In genomic region chr14:105340821-105341408, GRCh38 we compare ENCODE assay signal across 14 cellular contexts. TPM values are rescaled to one million over a fixed set of nuclear protein-coding genes. Genes with fewer than 3 reads are reported as not detected.
DNase-seq lines count a peak whose midpoint lies in the region; ATAC-seq and TF ChIP-seq lines count a peak whose summit lies in the region.
"Had no signal": no experiment of that assay in that cellular context is flagged by ENCODE, and none has a peak within 500 bp of the region (broad histone marks: within the 10 kb centered on the region; RNA-seq: fewer than 3 reads in every experiment).

No MANE protein-coding gene starts in this region.

- H3K4me3 ChIP-seq in Caco-2 (ENCODE audit: low read depth, low read length), result no peak overlapping the region
- H3K4me3 ChIP-seq: prostate gland had no signal

- no peaks in the 10 kb centered on the region for H3K9me3 Mint-ChIP-seq in Caco-2 (ENCODE audit: unreplicated experiment)
- peaks cover 6% of the 10 kb centered on the region for H3K9me3 Mint-ChIP-seq in T-helper 2 cell treated with Interferon-gamma antibody and Interleukin-4, amounts not matched to agents 5 μg/mL and 100 μg/mL, for 36 hours
- H3K9me3 Mint-ChIP-seq: stimulated activated naive CD8-positive, alpha-beta T cell treated with anti-CD3 and anti-CD28 coated beads, Interleukin-15, Interleukin-2, amounts not matched to agents 100 ng/mL and 50 ng/mL, for 24 hours had no signal

- no peaks in the 10 kb centered on the region for H3K4me1 ChIP-seq in Caco-2
- H3K4me1 ChIP-seq: prostate gland had no signal

- H3K9me3 ChIP-seq in Caco-2, result no peaks in the 10 kb centered on the region
- H3K9me3 ChIP-seq: prostate gland had no signal

- DNase-seq in GM03348 (ENCODE audit: low spot score) (peak; percentile 29), Right ventricle myocardium superior (peak; percentile 40), sciatic nerve (ENCODE audit: low spot score) (no peak), Caco-2 (no peak)
- DNase-seq in stimulated activated CD4-positive, alpha-beta T cell treated with anti-CD3 and anti-CD28 coated beads, Interleukin-4, amount 100 ng/mL, for 24 hours, result no peak
- DNase-seq in T-helper 2 cell treated with Interferon-gamma antibody and Interleukin-4, amounts not matched to agents 5 μg/mL and 100 μg/mL, for 36 hours (ENCODE audit: low spot score), result no peak
- DNase-seq: effector memory CD4-positive, alpha-beta T cell; GF-D8; mammary epithelial cell; stimulated activated CD4-positive, alpha-beta T cell treated with anti-CD3 and anti-CD28 coated beads, Interleukin-2, amount 100 ng/mL, for 48 hours had no signal

- peak overlapping the region; percentile 75 for H3K27ac ChIP-seq in angular gyrus (ENCODE audit: low read depth, low read length)
- H3K27ac ChIP-seq: prostate gland had no signal

- H3K27me3 Mint-ChIP-seq in Caco-2 (ENCODE audit: insufficient read depth, unreplicated experiment), result no peaks in the 10 kb centered on the region
- no peaks in the 10 kb centered on the region for H3K27me3 Mint-ChIP-seq in T-helper 2 cell treated with Interferon-gamma antibody and Interleukin-4, amounts not matched to agents 5 μg/mL and 100 μg/mL, for 36 hours (ENCODE audit: low read depth)
- H3K27me3 Mint-ChIP-seq: stimulated activated naive CD8-positive, alpha-beta T cell treated with anti-CD3 and anti-CD28 coated beads, Interleukin-15, Interleukin-2, amounts not matched to agents 100 ng/mL and 50 ng/mL, for 24 hours had no signal

- no peak for TF ChIP-seq CTCF in Caco-2 (IDR thresholded peaks at IDR 0.05; ENCODE audit: insufficient read depth in 1 of 2, low read depth in 1 of 2, low read length in 1 of 2, severe bottlenecking in 1 of 2, unreplicated experiment in 1 of 2)

- no peak overlapping the region for H3K4me3 Mint-ChIP-seq in Caco-2 (ENCODE audit: unreplicated experiment)
- no peak overlapping the region for H3K4me3 Mint-ChIP-seq in T-helper 2 cell treated with Interferon-gamma antibody and Interleukin-4, amounts not matched to agents 5 μg/mL and 100 μg/mL, for 36 hours
- H3K4me3 Mint-ChIP-seq: stimulated activated naive CD8-positive, alpha-beta T cell treated with anti-CD3 and anti-CD28 coated beads, Interleukin-15, Interleukin-2, amounts not matched to agents 100 ng/mL and 50 ng/mL, for 24 hours had no signal

- CTCF ChIA-PET in Caco-2 (lab: Charles Lee), result no interaction called here

- ATAC-seq in Right ventricle myocardium superior (ENCODE audit: poor library complexity), result peak; percentile 30
- peak; percentile 76 for ATAC-seq in sciatic nerve
- ATAC-seq in HG03196 (IDR thresholded peaks at IDR 0.05; ENCODE audit: unreplicated experiment), result no peak

- no peaks in the 10 kb centered on the region for H3K4me1 Mint-ChIP-seq in Caco-2 (ENCODE audit: low read depth, unreplicated experiment)
- H3K4me1 Mint-ChIP-seq in T-helper 2 cell treated with Interferon-gamma antibody and Interleukin-4, amounts not matched to agents 5 μg/mL and 100 μg/mL, for 36 hours (ENCODE audit: low read depth), result no peaks in the 10 kb centered on the region

- POLR2A ChIA-PET in Caco-2 (lab: Charles Lee), result no interaction called here

- H3K27me3 ChIP-seq in Caco-2 (replicated peaks; ENCODE audit: control insufficient read depth, insufficient read depth, low read length), result no peaks in the 10 kb centered on the region

- intact Hi-C loops in Right ventricle myocardium superior (cut with DNase I), result no loop called here
- intact Hi-C loops in sciatic nerve (cut with DNase I), result no loop called here
- intact Hi-C loops in Caco-2 (cut with micrococcal nuclease; ENCODE audit: unreplicated experiment), result no loop called here

- no TSS peak for BruUV-seq in Caco-2 (replicated peaks; lab: Mats Ljungman, UMichigan)

- no peak overlapping the region for H3K27ac Mint-ChIP-seq in Caco-2 (ENCODE audit: unreplicated experiment)
- no peak overlapping the region for H3K27ac Mint-ChIP-seq in T-helper 2 cell treated with Interferon-gamma antibody and Interleukin-4, amounts not matched to agents 5 μg/mL and 100 μg/mL, for 36 hours
- H3K27ac Mint-ChIP-seq: stimulated activated naive CD8-positive, alpha-beta T cell treated with anti-CD3 and anti-CD28 coated beads, Interleukin-15, Interleukin-2, amounts not matched to agents 100 ng/mL and 50 ng/mL, for 24 hours had no signal

- no peaks in the 10 kb centered on the region for H3K36me3 ChIP-seq in Caco-2 (ENCODE audit: control insufficient read depth, insufficient read depth, low read length)
- H3K36me3 ChIP-seq: prostate gland had no signal

- H3K36me3 Mint-ChIP-seq in Caco-2 (ENCODE audit: insufficient read depth, unreplicated experiment), result no peaks in the 10 kb centered on the region
- no peaks in the 10 kb centered on the region for H3K36me3 Mint-ChIP-seq in T-helper 2 cell treated with Interferon-gamma antibody and Interleukin-4, amounts not matched to agents 5 μg/mL and 100 μg/mL, for 36 hours (ENCODE audit: low read depth)

RNA-seq across cellular contexts. Expression of gene PACS2, which starts 26.4 kb away (rescaled TPM):
- 66.8 TPM for total RNA-seq in Right ventricle myocardium superior
- total RNA-seq in sciatic nerve, result 152 TPM
- 58.1 and 60.0 TPM in 2 replicates for total RNA-seq in Caco-2 (2022)

RNA-seq across cellular contexts. Expression of gene BRF1, which starts 40.1 kb away (rescaled TPM):
- total RNA-seq in Right ventricle myocardium superior (17.5 TPM), sciatic nerve (48.4 TPM), Caco-2 (2022) (41.6 and 43.6 TPM in 2 replicates)

RNA-seq across cellular contexts. Expression of gene TEX22, which starts 57.4 kb away (rescaled TPM):
- 1.9 TPM for total RNA-seq in Right ventricle myocardium superior
- 6.0 TPM for total RNA-seq in sciatic nerve
- total RNA-seq in Caco-2 (2022), result 0.86 and 0.91 TPM in 2 replicates

Comparison
In these comparisons a context has a peak if more than half of its experiments do, and no peak if none do; other contexts are left out.
1. DNase-seq: peak in GM03348 (single experiment) and Right ventricle myocardium superior (single experiment); none in sciatic nerve (single experiment), stimulated activated CD4-positive, alpha-beta T cell treated with anti-CD3 and anti-CD28 coated beads, Interleukin-4, amount 100 ng/mL, for 24 hours (single experiment), Caco-2 (0 of 2) and T-helper 2 cell treated with Interferon-gamma antibody and Interleukin-4, amounts not matched to agents 5 μg/mL and 100 μg/mL, for 36 hours (single experiment).